8 cellular contexts compared by ENCODE assay signal in the genomic region with DNA sequence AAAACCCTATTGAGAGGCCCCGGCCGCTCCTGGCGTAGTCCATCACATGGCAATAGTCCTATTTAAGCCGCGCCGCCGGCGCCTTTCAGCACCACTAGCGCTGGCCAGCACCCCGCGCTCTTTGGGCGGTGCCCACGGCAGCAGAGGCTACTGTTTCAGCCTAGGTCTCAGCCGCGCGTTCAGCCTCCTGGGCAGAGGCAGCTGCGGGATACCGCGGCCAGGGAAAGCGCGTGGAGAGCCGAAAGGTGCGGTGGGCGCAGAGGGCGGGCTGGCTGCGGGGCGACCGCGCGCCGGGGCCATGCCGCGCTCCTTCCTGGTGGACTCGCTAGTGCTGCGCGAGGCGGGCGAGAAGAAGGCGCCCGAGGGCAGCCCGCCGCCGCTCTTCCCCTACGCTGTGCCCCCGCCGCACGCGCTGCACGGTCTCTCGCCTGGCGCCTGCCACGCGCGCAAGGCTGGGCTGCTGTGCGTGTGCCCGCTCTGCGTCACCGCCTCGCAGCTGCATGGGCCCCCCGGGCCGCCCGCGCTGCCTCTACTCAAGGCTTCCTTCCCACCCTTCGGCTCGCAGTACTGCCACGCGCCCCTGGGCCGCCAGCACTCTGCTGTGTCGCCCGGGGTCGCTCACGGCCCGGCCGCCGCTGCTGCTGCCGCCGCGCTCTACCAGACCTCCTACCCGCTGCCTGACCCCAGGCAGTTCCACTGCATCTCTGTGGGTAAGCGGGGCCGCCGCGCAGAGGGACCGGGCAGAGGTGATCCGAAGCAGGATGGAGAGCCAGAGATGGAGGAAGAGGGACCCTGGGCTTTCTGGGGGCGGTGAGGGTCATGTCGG. TPM values are rescaled to one million over a fixed set of nuclear protein-coding genes. Genes with fewer than 3 reads are reported as not detected.
DNase-seq lines count a peak whose midpoint lies in the region; ATAC-seq and TF ChIP-seq lines count a peak whose summit lies in the region.

A gene (plus strand): TSS at position 91 of the 826 bp plus-strand sequence. CDS start 208 bp downstream, at position 299.

- no peaks in the 10 kb centered on the region for H3K36me3 Mint-ChIP-seq in activated naive CD8-positive, alpha-beta T cell treated with anti-CD3 and anti-CD28 coated beads for 36 hours

- 2 to 3% (median 3%) methylated on average over 41 to 87 of the region's 87 CpGs for WGBS in heart left ventricle, 4 donors
- 2 to 3% methylated on average over 76 to 87 of the region's 87 CpGs for WGBS in aorta, 2 donors

- no peak within 1 kb of the TSS for H3K27ac Mint-ChIP-seq in activated naive CD8-positive, alpha-beta T cell treated with anti-CD3 and anti-CD28 coated beads for 36 hours

- H3K27me3 ChIP-seq in DND-41 (ENCODE audit: insufficient read depth, low read length, poor library complexity) = peaks cover 37% of the 10 kb centered on the region
- H3K27me3 ChIP-seq in heart left ventricle = peaks cover 71 to 100% (median 99%) of the 10 kb centered on the region in 9 donors
- H3K27me3 ChIP-seq in aorta (ENCODE audit: control insufficient read depth in 1 of 2, insufficient read depth in 2 of 2, low read length in 1 of 2) = no peaks in the 10 kb centered on the region

- no peak within 1 kb of the TSS for H2AFZ ChIP-seq in DND-41 (ENCODE audit: low read depth, low read length)

- peak within 1 kb of the TSS; percentile 83 for H3K4me2 ChIP-seq in DND-41 (ENCODE audit: insufficient read depth, low read length)

- H3K4me1 Mint-ChIP-seq in activated naive CD8-positive, alpha-beta T cell treated with anti-CD3 and anti-CD28 coated beads for 36 hours = peaks cover 33% of the 10 kb centered on the region

- H3K4me3 Mint-ChIP-seq in activated naive CD8-positive, alpha-beta T cell treated with anti-CD3 and anti-CD28 coated beads for 36 hours = peak within 1 kb of the TSS; percentile 80

- TF ChIP-seq POLR2A in heart left ventricle (IDR thresholded peaks at IDR 0.05) = no peak

- H3K4me1 ChIP-seq in DND-41 (ENCODE audit: insufficient read depth, low read length) = peaks cover 30% of the 10 kb centered on the region
- peaks cover 0 to 63% (median 23%) of the 10 kb centered on the region in 12 donors for H3K4me1 ChIP-seq in heart left ventricle
- H3K4me1 ChIP-seq in aorta (ENCODE audit: control insufficient read depth in 1 of 2, insufficient read depth in 2 of 2, low read length in 2 of 2) = no peaks in the 10 kb centered on the region

- H3K79me2 ChIP-seq in DND-41 (ENCODE audit: insufficient read depth, low read length) = no peaks in the 10 kb centered on the region

- H3K9ac ChIP-seq in DND-41 (ENCODE audit: low read depth, low read length) = peak within 1 kb of the TSS; percentile 50; the same call in 1 of the 2 replicates

- H3K9me3 ChIP-seq in DND-41 (ENCODE audit: insufficient read depth, low read length, severe bottlenecking) = no peaks in the 10 kb centered on the region
- H3K9me3 ChIP-seq in heart left ventricle = no peaks in the 10 kb centered on the region
- no peaks in the 10 kb centered on the region for H3K9me3 ChIP-seq in aorta (ENCODE audit: control insufficient read depth, low read length)

- H3K4me3 ChIP-seq in DND-41 (ENCODE audit: low read depth in 1 of 2, low read length in 2 of 2) (peak within 1 kb of the TSS in 1 of 2 experiments; percentile 60; a peak in 3 of 4 replicates), heart left ventricle (peak within 1 kb of the TSS in 10 of 12 donors; percentile 12 to 48 (median 34)), aorta (ENCODE audit: low read length in 2 of 2) (no peak within 1 kb of the TSS)

- H3K27me3 Mint-ChIP-seq in activated naive CD8-positive, alpha-beta T cell treated with anti-CD3 and anti-CD28 coated beads for 36 hours = peaks cover 84% of the 10 kb centered on the region

- TF ChIP-seq CTCF in DND-41 (IDR thresholded peaks at IDR 0.05; ENCODE audit: borderline replicate concordance, extremely low read depth, low read length, poor library complexity, severe bottlenecking) (no peak), heart left ventricle (IDR thresholded peaks at IDR 0.05) (no peak)

- no peaks in the 10 kb centered on the region for H3K9me3 Mint-ChIP-seq in activated naive CD8-positive, alpha-beta T cell treated with anti-CD3 and anti-CD28 coated beads for 36 hours

- intact Hi-C loops in heart left ventricle (cut with DNase I) = no loop called here
- intact Hi-C loops in posterior cingulate gyrus (cut with DNase I) = no loop called here
- intact Hi-C loops in aorta (cut with DNase I) = no loop called here

- H4K20me1 ChIP-seq in DND-41 (ENCODE audit: insufficient read depth, low read length) = no peaks in the 10 kb centered on the region

- ATAC-seq in DND-41 (ENCODE audit: insufficient read depth, low read depth) = no peak
- peak; percentile 64 to 98 (median 95) for ATAC-seq in heart left ventricle
- peak; percentile 59 for ATAC-seq in aorta (ENCODE audit: low FRiP score)
- ATAC-seq in GM21390 (IDR thresholded peaks at IDR 0.05; ENCODE audit: unreplicated experiment) = no peak
- ATAC-seq in GM19035 (IDR thresholded peaks at IDR 0.05; ENCODE audit: unreplicated experiment) = no peak

- H3K27ac ChIP-seq in DND-41 (ENCODE audit: low read length) (no peak within 1 kb of the TSS), heart left ventricle (no peak within 1 kb of the TSS), aorta (ENCODE audit: low read depth in 1 of 2, low read length in 2 of 2) (no peak within 1 kb of the TSS)

- DNase-seq in DND-41 (no peak), NCI-H460 (ENCODE audit: extremely low read depth, low read depth) (peak; percentile 56), heart left ventricle (peak; percentile 55 to 83 (median 70)), posterior cingulate gyrus (peak in 9 of 10 donors; percentile 19 to 92 (median 40)), aorta (peak; percentile 66 to 85)
- peak; percentile 65 for DNase-seq in activated naive CD8-positive, alpha-beta T cell treated with anti-CD3 and anti-CD28 coated beads for 36 hours

- H3K36me3 ChIP-seq in DND-41 (ENCODE audit: insufficient read depth, low read length) (no peaks in the 10 kb centered on the region), heart left ventricle (no peaks in the 10 kb centered on the region), aorta (ENCODE audit: control insufficient read depth in 1 of 2, insufficient read depth in 2 of 2, low read length in 1 of 2) (no peaks in the 10 kb centered on the region)

RNA-seq across cellular contexts. Expression of the gene that starts here (rescaled TPM):
- total RNA-seq in NCI-H460 (2014; rRNA removed; shearing (Covaris generic)) = not detected in 2 replicates
- polyA plus RNA-seq in NCI-H460 (2014; cell fraction: nucleus; rRNA removed) = not detected in 2 replicates
- not detected for total RNA-seq in activated naive CD8-positive, alpha-beta T cell treated with anti-CD3 and anti-CD28 coated beads for 36 hours
- total RNA-seq in heart left ventricle (not detected), aorta (not detected)
- polyA plus RNA-seq in heart left ventricle (not detected), aorta (not detected)

Comparison
In these comparisons a context has a peak if more than half of its experiments do, and no peak if none do; other contexts are left out.
1. Peak in DNase-seq in NCI-H460; RNA of the gene not detected or under 1 TPM.
2. Peak in DNase-seq in activated naive CD8-positive, alpha-beta T cell treated with anti-CD3 and anti-CD28 coated beads for 36 hours; RNA of the gene not detected or under 1 TPM.
3. Peak in DNase-seq, ATAC-seq and H3K4me3 ChIP-seq in heart left ventricle; RNA of the gene not detected or under 1 TPM.
4. Peak in DNase-seq and ATAC-seq in aorta; RNA of the gene not detected or under 1 TPM.